ENCODE assay signal across 8 cellular contexts in the genomic region with DNA sequence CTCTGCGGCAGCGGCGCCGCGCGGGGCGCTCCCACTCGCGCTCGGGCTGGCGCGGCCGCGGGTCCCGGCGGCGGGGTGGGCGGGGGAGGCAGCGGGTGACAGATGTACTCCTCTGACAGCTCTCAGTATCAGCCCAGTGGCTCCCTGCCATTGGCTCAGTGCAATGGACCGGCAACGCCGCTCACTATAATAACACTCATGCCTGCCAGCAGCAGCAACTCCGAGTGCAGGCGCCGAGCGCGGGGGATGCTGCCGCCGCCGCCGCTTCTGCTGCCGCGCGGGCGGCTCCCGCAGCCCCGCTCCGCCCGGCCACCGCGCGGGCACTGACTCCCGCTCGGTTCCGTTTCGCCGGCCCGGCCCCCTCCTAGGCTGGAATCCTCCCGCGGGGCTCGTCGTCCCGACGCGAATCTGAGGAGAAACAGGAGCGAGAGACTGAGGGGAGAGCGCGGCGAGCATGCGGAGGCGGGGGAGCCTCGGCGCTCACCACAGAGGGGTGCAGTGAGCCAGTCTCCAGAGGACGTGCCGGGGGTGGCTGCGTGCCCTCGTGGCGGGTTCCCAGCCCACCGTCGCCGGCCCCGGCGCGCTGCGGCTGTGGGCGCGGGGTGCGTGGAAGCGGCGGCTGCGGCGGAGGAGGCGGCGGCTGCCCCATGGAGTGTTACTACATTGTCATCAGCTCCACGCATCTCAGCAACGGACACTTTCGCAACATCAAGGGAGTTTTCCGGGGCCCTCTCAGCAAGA. TPM values are rescaled to one million over a fixed set of nuclear protein-coding genes. Genes with fewer than 3 reads are reported as not detected.
DNase-seq lines count a peak whose midpoint lies in the region; ATAC-seq, FAIRE-seq and TF ChIP-seq lines count a peak whose summit lies in the region.

A gene (plus strand): TSS at position 217 of the 741 bp plus-strand sequence. CDS start 431 bp downstream, at position 648.

- peaks cover 10% of the 10 kb centered on the region for H3K27me3 ChIP-seq in bronchial epithelial cell (ENCODE audit: control insufficient read depth, insufficient read depth, low read length)
- H3K27me3 ChIP-seq in gastrocnemius medialis = peaks cover 22 to 45% (median 32%) of the 10 kb centered on the region in 3 donors

- H3K4me3 ChIP-seq in bronchial epithelial cell (ENCODE audit: low read depth, low read length) = peak within 1 kb of the TSS; percentile 38
- peak within 1 kb of the TSS; percentile 36 to 55 (median 49) for H3K4me3 ChIP-seq in gastrocnemius medialis

- ATAC-seq in GM21576 (IDR thresholded peaks at IDR 0.05; ENCODE audit: unreplicated experiment) (peak; percentile 84), gastrocnemius medialis (no peak)

- H3K4me3 Mint-ChIP-seq in immature natural killer cell = peak within 1 kb of the TSS; percentile 15 to 63 (median 30)

- TF ChIP-seq POLR2A in gastrocnemius medialis (IDR thresholded peaks at IDR 0.05) = no peak

- intact Hi-C loops in gastrocnemius medialis (cut with DNase I; ENCODE audit: low total_unique reads) = no loop called here

- peak; percentile 74 to 88 for DNase-seq in NCI-H2081 (lab: John Stamatoyannopoulos, UW)
- DNase-seq in NCI-H2081 treated with DMSO at 0.1 percent for 48 hours (lab: John Stamatoyannopoulos, UW) = no peak
- peak; percentile 46 for DNase-seq in HTR-8/SVneo (ENCODE audit: insufficient read length, low spot score)
- peak; percentile 38 for DNase-seq in RCC 7860 (ENCODE audit: low spot score)
- no peak for DNase-seq in bronchial epithelial cell (ENCODE audit: low read depth)
- DNase-seq in immature natural killer cell = peak in 1 of 3 donors; percentile 1
- DNase-seq in gastrocnemius medialis = peak in 1 of 2 donors; percentile 18

- H3K27ac ChIP-seq in gastrocnemius medialis = no peak within 1 kb of the TSS

- H3K4me1 Mint-ChIP-seq in immature natural killer cell = peaks cover 2 to 6% of the 10 kb centered on the region in 2 donors

- in situ Hi-C loops in gastrocnemius medialis (cut with MboI; ENCODE audit: low sequenced_read_pairs in 4 of 4) = no loop called here

- no peaks in the 10 kb centered on the region for H3K9me3 ChIP-seq in gastrocnemius medialis

- no peak for FAIRE-seq in HTR-8/SVneo (lab: Jason Lieb, UNC)
- FAIRE-seq in RCC 7860 (lab: Jason Lieb, UNC) = no peak
- FAIRE-seq in bronchial epithelial cell (lab: Jason Lieb, UNC) = no peak

- peaks cover 5 to 36% (median 18%) of the 10 kb centered on the region in 6 donors for H3K9me3 Mint-ChIP-seq in immature natural killer cell

- H3K27ac Mint-ChIP-seq in immature natural killer cell = no peak within 1 kb of the TSS

- peaks cover 0 to 5% (median 0%) of the 10 kb centered on the region in 3 donors for H3K36me3 Mint-ChIP-seq in immature natural killer cell

- H3K36me3 ChIP-seq in bronchial epithelial cell (ENCODE audit: control insufficient read depth, insufficient read depth, low read length) (no peaks in the 10 kb centered on the region), gastrocnemius medialis (no peaks in the 10 kb centered on the region)

- TF ChIP-seq CTCF in bronchial epithelial cell (IDR thresholded peaks at IDR 0.05; ENCODE audit: insufficient read depth, low read length, severe bottlenecking) = no peak
- no peak for TF ChIP-seq CTCF in gastrocnemius medialis (IDR thresholded peaks at IDR 0.05 in 4 of 5, conservative IDR thresholded peaks at IDR 0.05 in 1 of 5)

- peaks cover 5 to 6% of the 10 kb centered on the region in 2 donors for H3K4me1 ChIP-seq in gastrocnemius medialis

- peaks cover 8 to 9% (median 9%) of the 10 kb centered on the region in 3 donors for H3K27me3 Mint-ChIP-seq in immature natural killer cell (ENCODE audit: low read depth in 3 of 3)

RNA-seq across cellular contexts. Expression of the gene that starts here (rescaled TPM):
- total RNA-seq in bronchial epithelial cell (not detected in 2 replicates), gastrocnemius medialis (not detected)
- under 1 TPM in 2 of 3 donors, not detected in 1; 0.03 to 0.09 TPM for polyA plus RNA-seq in immature natural killer cell

Comparison
In these comparisons a context has a peak if more than half of its experiments do, and no peak if none do; other contexts are left out.
1. DNase-seq: peak in NCI-H2081 (2 of 2), HTR-8/SVneo (single experiment) and RCC 7860 (single experiment); none in NCI-H2081 treated with DMSO at 0.1 percent for 48 hours (single experiment) and bronchial epithelial cell (single experiment).